ENCODE assay signal across 20 cellular contexts in the genomic region with DNA sequence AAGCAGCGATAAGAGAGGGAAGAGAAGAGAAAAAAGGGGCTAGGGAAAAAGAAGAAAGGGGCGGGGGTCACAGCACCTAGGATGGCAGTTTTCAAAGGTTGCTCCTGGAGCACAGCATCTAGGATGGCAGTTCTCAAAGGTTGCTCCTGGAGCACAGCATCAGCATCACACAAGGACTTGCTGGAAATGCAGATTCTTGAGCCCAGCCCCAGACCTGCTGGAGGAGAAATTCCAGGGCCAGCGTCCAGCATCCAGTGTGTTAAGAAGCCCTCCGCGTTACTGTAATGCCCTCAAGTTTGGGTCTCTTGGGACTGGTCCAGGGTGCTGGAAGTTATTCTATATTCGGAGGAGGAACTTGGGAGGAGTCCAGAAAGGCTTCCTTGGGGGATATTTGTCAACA.
A peak's percentile ranks its signal among the peaks of the same experiment; 100 is the strongest.
DNase-seq lines count a peak whose midpoint lies in the region; FAIRE-seq and TF ChIP-seq lines count a peak whose summit lies in the region.
"Had no signal": no experiment of that assay in that cellular context is flagged by ENCODE, and none has a peak within 500 bp of the region (broad histone marks: within the 10 kb centered on the region; RNA-seq: fewer than 3 reads in every experiment).

No MANE protein-coding gene starts in this region.

- H2BK15ac ChIP-seq in H9 (ENCODE audit: low read depth, low read length) (no peak overlapping the region), H1 (ENCODE audit: low read length) (no peak overlapping the region)

- H3K27ac Mint-ChIP-seq in H9 (no peak overlapping the region), type B pancreatic cell (no peak overlapping the region)
- H3K27ac Mint-ChIP-seq: CD8-positive, alpha-beta memory T cell had no signal

- H4K5ac ChIP-seq in H9 (ENCODE audit: insufficient read length, low read depth, low read length) (no peak overlapping the region), H1 (ENCODE audit: insufficient read length, low read depth, low read length) (no peak overlapping the region)

- H3K27me3 Mint-ChIP-seq in H9 (ENCODE audit: low read depth) (peaks cover 28% of the 10 kb centered on the region), type B pancreatic cell (peaks cover 19% of the 10 kb centered on the region)
- H3K27me3 Mint-ChIP-seq: CD4-positive, CD25-positive, alpha-beta regulatory T cell had no signal

- H3K14ac ChIP-seq in H9 (ENCODE audit: insufficient read depth, low read length) (no peak overlapping the region), H1 (ENCODE audit: insufficient read length) (no peak overlapping the region)

- BruUV-seq in A673 (replicated peaks; lab: Mats Ljungman, UMichigan), result no TSS peak

- H3K4ac ChIP-seq in H9 (ENCODE audit: low read depth, low read length), result no peak overlapping the region
- H3K4ac ChIP-seq in H1 (replicated peaks; ENCODE audit: insufficient read length, low read depth, low read length), result no peak overlapping the region

- H2BK20ac ChIP-seq in H9 (ENCODE audit: low read depth, low read length, poor library complexity, severe bottlenecking) (no peak overlapping the region), H1 (ENCODE audit: low read length) (no peak overlapping the region)

- H2AFZ ChIP-seq in H9 (ENCODE audit: low read length), result no peak overlapping the region
- no peak overlapping the region for H2AFZ ChIP-seq in H1 (ENCODE audit: low read length)
- H2AFZ ChIP-seq: GM23248 had no signal

- H4K20me1 ChIP-seq in H9 (ENCODE audit: control insufficient read depth, insufficient read depth, insufficient read length) (no peaks in the 10 kb centered on the region), H1 (replicated peaks in 1 of 2; ENCODE audit: control insufficient read depth in 1 of 2, insufficient read depth in 2 of 2, low read length in 2 of 2) (peaks cover 0 to 2% of the 10 kb centered on the region in 2 experiments)

- no CpG with 5 or more reads among the region's 6 CpGs for WGBS in H9 (ENCODE audit: extremely low coverage, insufficient read length, low lambda C conversion rate)
- 85% methylated on average over 5 of the region's 6 CpGs; no CpG with 5 or more reads in 1 of the 2 experiments for whole genome bisulfite sequencing in H1 (ENCODE audit: extremely low coverage in 1 of 2, insufficient coverage in 1 of 2, insufficient read length in 1 of 2, insufficient replicate concordance in 2 of 2, low coverage in 1 of 2, low lambda C conversion rate in 2 of 2, missing lambda C conversion rate in 1 of 2), 2 experiments

- H2BK5ac ChIP-seq in H9 (ENCODE audit: insufficient read length, low read length) (no peak overlapping the region), H1 (ENCODE audit: low read depth, low read length) (no peak overlapping the region)

- H3K18ac ChIP-seq in H9 (ENCODE audit: insufficient read length, low read depth, low read length) (no peak overlapping the region), H1 (ENCODE audit: extremely low read depth, low read length) (no peak overlapping the region)

- H4K8ac ChIP-seq in H9 (replicated peaks; ENCODE audit: insufficient read length, low read depth, low read length) (no peak overlapping the region), H1 (ENCODE audit: extremely low read depth, insufficient read depth, low read length) (no peak overlapping the region)

- H3K4me1 Mint-ChIP-seq in H9 (peaks cover 14 to 23% of the 10 kb centered on the region in 2 experiments), type B pancreatic cell (ENCODE audit: unreplicated experiment) (peaks cover 7% of the 10 kb centered on the region)
- H3K4me1 Mint-ChIP-seq: CD8-positive, alpha-beta memory T cell had no signal

- H3T11ph ChIP-seq in H9 (ENCODE audit: low read length), result no peak overlapping the region

- H3K23ac ChIP-seq in H9 (ENCODE audit: insufficient read length, low read depth, low read length) (no peak overlapping the region), H1 (ENCODE audit: insufficient read length) (no peak overlapping the region)

- no peak for TF ChIP-seq EP300 in H1 (IDR thresholded peaks at IDR 0.05; ENCODE audit: borderline replicate concordance in 1 of 2, low read depth in 2 of 2, low read length in 2 of 2)

- H3K4me2 ChIP-seq in H9 (ENCODE audit: insufficient read depth, insufficient read length, low read length), result peak overlapping the region; percentile 3
- no peak overlapping the region for H3K4me2 ChIP-seq in H1 (ENCODE audit: insufficient read depth in 1 of 2, low read depth in 2 of 2, low read length in 2 of 2)
- H3K4me2 ChIP-seq: A549 had no signal

- H3K9ac ChIP-seq in H9 (ENCODE audit: extremely low read depth, insufficient read length, low read length) (no peak overlapping the region), H1 (replicated peaks in 1 of 4; ENCODE audit: extremely low read depth in 1 of 4, low read depth in 3 of 4, low read length in 3 of 4) (no peak overlapping the region)
- H3K9ac ChIP-seq: GM23248 had no signal

- no peak for TF ChIP-seq CTCF in H9 (conservative IDR thresholded peaks at IDR 0.05)
- no peak for TF ChIP-seq CTCF in H1 (IDR thresholded peaks at IDR 0.05; ENCODE audit: control extremely low read depth in 1 of 3, insufficient read depth in 1 of 3, low read depth in 1 of 3, low read length in 3 of 3)
- no peak for TF ChIP-seq CTCF in A673 (conservative IDR thresholded peaks at IDR 0.05; ENCODE audit: low read depth, low read length)
- TF ChIP-seq CTCF in type B pancreatic cell (conservative IDR thresholded peaks at IDR 0.05), result no peak

- intact Hi-C loops in A673 (cut with micrococcal nuclease; ENCODE audit: unreplicated experiment), result no loop called here

- no peaks in the 10 kb centered on the region for H3K79me2 ChIP-seq in H9 (ENCODE audit: insufficient read depth, low read length)
- H3K79me2 ChIP-seq in H1 (ENCODE audit: control insufficient read depth in 1 of 2, insufficient read depth in 2 of 2, low read length in 2 of 2), result no peaks in the 10 kb centered on the region

- no peak overlapping the region for H2BK12ac ChIP-seq in H9 (ENCODE audit: insufficient read length, low read depth, low read length)
- H2BK12ac ChIP-seq in H1 (ENCODE audit: low read depth, low read length), result no peak overlapping the region

- CTCF ChIA-PET in H1 (lab: Charles Lee; ENCODE audit: partially characterized antibody), result interaction anchor here (0.8 to 4.4 kb wide), 3 partner anchors 12 to 21 kb away, joined by 3 to 14 read pairs (median 4); no protein-coding TSS in a partner anchor
- CTCF ChIA-PET in A673 (lab: Charles Lee), result no interaction called here

- no peaks in the 10 kb centered on the region; the same call in 1 of the 2 replicates for H3K4me1 ChIP-seq in H9 (ENCODE audit: insufficient read depth, low read length)
- H3K4me1 ChIP-seq in H1 (replicated peaks in 1 of 4; ENCODE audit: control insufficient read depth in 3 of 4, insufficient read depth in 4 of 4, low read length in 3 of 4), result peaks cover 2 to 8% (median 4%) of the 10 kb centered on the region in 4 experiments; a peak in 6 of 7 replicates
- H3K4me1 ChIP-seq in A673 (ENCODE audit: insufficient read depth, low read length, poor library complexity, severe bottlenecking), result no peaks in the 10 kb centered on the region
- H3K4me1 ChIP-seq: A549, HAP-1 had no signal

- in situ Hi-C loops in G401 (cut with HindIII; ENCODE audit: low sequenced_read_pairs), result no loop called here

- H3K36me3 Mint-ChIP-seq in H9 (ENCODE audit: insufficient read depth in 1 of 3, low read depth in 3 of 3), result no peaks in the 10 kb centered on the region
- H3K36me3 Mint-ChIP-seq in type B pancreatic cell, result peaks cover 10% of the 10 kb centered on the region
- H3K36me3 Mint-ChIP-seq: CD8-positive, alpha-beta memory T cell had no signal

- no peak overlapping the region for H3K4me3 Mint-ChIP-seq in H9
- no peak overlapping the region for H3K4me3 Mint-ChIP-seq in type B pancreatic cell
- H3K4me3 Mint-ChIP-seq: CD4-positive, CD25-positive, alpha-beta regulatory T cell; CD8-positive, alpha-beta memory T cell had no signal

- H3K27me3 ChIP-seq in H9 (ENCODE audit: insufficient read depth, low read length) (no peaks in the 10 kb centered on the region), H1 (replicated peaks in 1 of 4; ENCODE audit: control insufficient read depth in 3 of 4, extremely low read depth in 1 of 4, insufficient read depth in 3 of 4, low read length in 3 of 4) (no peaks in the 10 kb centered on the region; a peak in 1 of 7 replicates), A673 (replicated peaks; ENCODE audit: insufficient read depth, low read depth, low read length, poor library complexity) (no peaks in the 10 kb centered on the region)

- H3K23me2 ChIP-seq in H9 (ENCODE audit: insufficient read length, low read depth, low read length, poor library complexity, severe bottlenecking) (no peaks in the 10 kb centered on the region), H1 (ENCODE audit: low read depth, low read length) (peaks cover 10% of the 10 kb centered on the region; the same call in 1 of the 2 replicates)

- DNase-seq in G401 (ENCODE audit: low spot score) (peak; percentile 4), H9 (no peak), H1 (ENCODE audit: low read depth in 1 of 2, low spot score in 2 of 2) (no peak), A673 (ENCODE audit: low spot score) (no peak), NAMALWA (ENCODE audit: low spot score) (no peak), T1000 (lab: John Stamatoyannopoulos, UW) (no peak), type B pancreatic cell (ENCODE audit: extremely low spot score, unreplicated experiment) (no peak)
- DNase-seq: CD4-positive, CD25-positive, alpha-beta regulatory T cell; CD8-positive, alpha-beta memory T cell; DMS 273 treated with DMSO at 0.1 percent for 48 hours; DMS53; DND-41; EL; KG1 had no signal

- no peaks in the 10 kb centered on the region for H3K79me1 ChIP-seq in H9 (ENCODE audit: insufficient read depth, low read depth, low read length, poor library complexity, severe bottlenecking)
- no peaks in the 10 kb centered on the region for H3K79me1 ChIP-seq in H1 (ENCODE audit: low read depth, low read length)

- no peak for TF ChIP-seq POLR2A in H1 (IDR thresholded peaks at IDR 0.05; ENCODE audit: control extremely low read depth in 1 of 2, low read depth in 2 of 2, low read length in 2 of 2)

- H3K9me3 Mint-ChIP-seq in H9 (no peaks in the 10 kb centered on the region), type B pancreatic cell (no peaks in the 10 kb centered on the region)
- H3K9me3 Mint-ChIP-seq: CD8-positive, alpha-beta memory T cell had no signal

- no peak for TF ChIP-seq RAD21 in H1 (IDR thresholded peaks at IDR 0.05 in 1 of 2, conservative IDR thresholded peaks at IDR 0.05 in 1 of 2; ENCODE audit: low read depth in 2 of 2, low read length in 2 of 2)

- no peaks in the 10 kb centered on the region for H3K36me3 ChIP-seq in H1 (ENCODE audit: control insufficient read depth in 2 of 4, insufficient read depth in 4 of 4, low read length in 3 of 4)
- no peaks in the 10 kb centered on the region for H3K36me3 ChIP-seq in A673 (ENCODE audit: insufficient read depth, low read length, poor library complexity, severe bottlenecking)
- H3K36me3 ChIP-seq: HAP-1 had no signal

- no peaks in the 10 kb centered on the region for H3K9me3 ChIP-seq in H9 (ENCODE audit: control insufficient read depth, low read depth, low read length)
- no peaks in the 10 kb centered on the region for H3K9me3 ChIP-seq in H1 (ENCODE audit: insufficient read depth in 2 of 2, low read depth in 1 of 2, low read length in 1 of 2)
- no peaks in the 10 kb centered on the region for H3K9me3 ChIP-seq in A673 (ENCODE audit: low read depth, low read length, poor library complexity, severe bottlenecking)
- H3K9me3 ChIP-seq: A549, HAP-1 had no signal

- H3K27ac ChIP-seq in H9 (ENCODE audit: insufficient read length, low read depth, low read length), result no peak overlapping the region
- H3K27ac ChIP-seq in H1 (ENCODE audit: low read depth, low read length), result no peak overlapping the region
- no peak overlapping the region for H3K27ac ChIP-seq in A673 (ENCODE audit: low read depth, low read length, poor library complexity, severe bottlenecking)
- H3K27ac ChIP-seq: A549, GM23248 had no signal

- H3K4me3 ChIP-seq in H1 (ENCODE audit: extremely low read depth in 1 of 4, insufficient read depth in 2 of 4, low read depth in 3 of 4, low read length in 4 of 4) (no peak overlapping the region), A673 (ENCODE audit: low read depth, low read length, poor library complexity, severe bottlenecking) (no peak overlapping the region)
- H3K4me3 ChIP-seq: A549, GM23248, HAP-1 had no signal

- H4K91ac ChIP-seq in H9 (ENCODE audit: insufficient read length, low read depth, low read length) (no peak overlapping the region), H1 (replicated peaks; ENCODE audit: insufficient read length, low read length) (no peak overlapping the region)

- POLR2A ChIA-PET in H1 (lab: Charles Lee; ENCODE audit: partially characterized antibody) (no interaction called here), A673 (lab: Charles Lee; ENCODE audit: low non-redundant PET) (no interaction called here)

- H2BK120ac ChIP-seq in H9 (ENCODE audit: low read depth, low read length, poor library complexity, severe bottlenecking), result no peak overlapping the region
- H2BK120ac ChIP-seq in H1 (replicated peaks; ENCODE audit: low read depth, low read length), result no peak overlapping the region

- H2AK5ac ChIP-seq in H9 (ENCODE audit: insufficient read length, low read length) (no peak overlapping the region), H1 (ENCODE audit: low read depth, low read length) (no peak overlapping the region)

- no peak for FAIRE-seq in H1 (lab: Jason Lieb, UNC)
- FAIRE-seq: A549, G401.6, GM12891, GM19239 had no signal

- H3K56ac ChIP-seq in H9 (ENCODE audit: insufficient read length, low read depth, low read length) (no peak overlapping the region), H1 (replicated peaks; ENCODE audit: insufficient read length, low read depth, low read length) (no peak overlapping the region)
